ENCODE assay signal across 7 cellular contexts in the genomic region with DNA sequence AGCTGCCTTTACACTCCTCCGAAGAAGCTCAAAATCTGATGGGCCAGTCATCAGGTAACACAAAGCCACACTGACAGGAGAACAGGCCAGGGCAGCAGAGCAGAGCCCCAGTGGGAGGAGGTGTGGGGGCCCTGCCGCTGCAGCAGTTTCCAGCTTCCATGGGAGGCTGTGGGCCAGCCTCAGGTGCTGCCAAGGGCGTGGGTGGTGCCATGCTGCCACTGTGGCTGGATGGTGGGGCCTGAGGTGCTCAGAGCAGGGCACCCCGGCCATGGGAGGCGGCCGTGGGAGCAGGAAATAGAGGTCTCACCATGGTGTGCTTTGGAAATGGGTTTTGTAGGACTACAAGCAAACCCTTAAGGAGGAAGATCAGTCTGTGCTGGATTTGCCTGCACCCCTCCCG.
"Had no signal": no experiment of that assay in that cellular context is flagged by ENCODE, and none has a peak within 500 bp of the region (broad histone marks: within the 10 kb centered on the region; RNA-seq: fewer than 3 reads in every experiment).

No MANE protein-coding gene starts in this region.

- H3K4me3 ChIP-seq: GM23338 had no signal

- H2AFZ ChIP-seq: GM23338 had no signal

- ATAC-seq: GM23338, HepG2 had no signal

- H3K4me1 Mint-ChIP-seq: GM23338, IgD-negative memory B cell had no signal

- DNase-seq: H9, HCEC 1CT, HFFc6, KBM-7 had no signal

- H3K36me3 Mint-ChIP-seq: IgD-negative memory B cell had no signal

- H3K4me2 ChIP-seq: GM23338 had no signal

- H3K4me3 Mint-ChIP-seq: GM23338, H9, HFFc6, IgD-negative memory B cell had no signal

- H3K9me3 Mint-ChIP-seq: HFFc6, IgD-negative memory B cell had no signal

- H3K27ac Mint-ChIP-seq: GM23338, H9, HFFc6, IgD-negative memory B cell had no signal
